In genomic region chr16:46853713-46854443, GRCh38 we compare ENCODE assay signal across 8 cellular contexts. TPM values are rescaled to one million over a fixed set of nuclear protein-coding genes. Genes with fewer than 3 reads are reported as not detected.
A peak's percentile ranks its signal among the peaks of the same experiment; 100 is the strongest.
DNase-seq lines count a peak whose midpoint lies in the region; ATAC-seq and TF ChIP-seq lines count a peak whose summit lies in the region.

No MANE protein-coding gene starts in this region.

- H2AFZ ChIP-seq in DND-41 (ENCODE audit: low read depth, low read length), result no peak overlapping the region

- no peaks in the 10 kb centered on the region for H3K9me3 ChIP-seq in DND-41 (ENCODE audit: insufficient read depth, low read length, severe bottlenecking)
- no peaks in the 10 kb centered on the region for H3K9me3 ChIP-seq in endodermal cell (ENCODE audit: control insufficient read depth, low read length)

- H3K27me3 ChIP-seq in DND-41 (ENCODE audit: insufficient read depth, low read length, poor library complexity) (no peaks in the 10 kb centered on the region), endodermal cell (ENCODE audit: control insufficient read depth, insufficient read depth, low read length, poor library complexity, severe bottlenecking) (no peaks in the 10 kb centered on the region)

- H3K27ac Mint-ChIP-seq in endodermal cell (peak overlapping the region; percentile 70), mesothelial cell of epicardium (peak overlapping the region; percentile 90)

- no peaks in the 10 kb centered on the region for H3K36me3 Mint-ChIP-seq in endodermal cell (ENCODE audit: low read depth)
- H3K36me3 Mint-ChIP-seq in mesothelial cell of epicardium, result no peaks in the 10 kb centered on the region

- H3K4me1 Mint-ChIP-seq in endodermal cell (peaks cover 12% of the 10 kb centered on the region), mesothelial cell of epicardium (peaks cover 59% of the 10 kb centered on the region)

- WGBS in endodermal cell (ENCODE audit: insufficient coverage in 1 of 2, insufficient read length in 1 of 2), 2 experiments, result 0 to 16% methylated on average over 4 to 5 of the region's 5 CpGs

- H3K4me3 Mint-ChIP-seq in endodermal cell (no peak overlapping the region), mesothelial cell of epicardium (no peak overlapping the region)

- no peaks in the 10 kb centered on the region for H3K4me1 ChIP-seq in DND-41 (ENCODE audit: insufficient read depth, low read length)
- H3K4me1 ChIP-seq in endodermal cell (ENCODE audit: control insufficient read depth, insufficient read depth, low read length), result no peaks in the 10 kb centered on the region

- no peaks in the 10 kb centered on the region for H3K27me3 Mint-ChIP-seq in endodermal cell (ENCODE audit: insufficient read depth)
- no peaks in the 10 kb centered on the region for H3K27me3 Mint-ChIP-seq in mesothelial cell of epicardium (ENCODE audit: low read depth)

- H3K27ac ChIP-seq in DND-41 (ENCODE audit: low read length) (no peak overlapping the region), endodermal cell (ENCODE audit: low read depth, low read length) (no peak overlapping the region)

- H3K9me3 Mint-ChIP-seq in endodermal cell, result no peaks in the 10 kb centered on the region
- H3K9me3 Mint-ChIP-seq in mesothelial cell of epicardium, result no peaks in the 10 kb centered on the region

- H3K4me3 ChIP-seq in DND-41 (ENCODE audit: low read depth in 1 of 2, low read length in 2 of 2) (no peak overlapping the region), endodermal cell (ENCODE audit: low read length) (no peak overlapping the region)

- DNase-seq in DND-41 (peak; percentile 40), NCI-H748 treated with DMSO at 0.1 percent for 48 hours (lab: John Stamatoyannopoulos, UW) (peak; percentile 15), endodermal cell (peak; percentile 96), mesothelial cell of epicardium (ENCODE audit: low spot score in 2 of 2, unreplicated experiment in 2 of 2) (peak; percentile 60 to 81)
- DNase-seq in activated CD8-positive, alpha-beta memory T cell treated with anti-CD3 and anti-CD28 coated beads for 48 hours (ENCODE audit: low read depth in 2 of 3, low spot score in 2 of 3), result peak in 2 of 3 experiments; percentile 14 to 29
- DNase-seq in stimulated activated CD8-positive, alpha-beta memory T cell treated with anti-CD3 and anti-CD28 coated beads, Interleukin-4, amount 100 ng/mL, for 24 hours (ENCODE audit: low read depth), result peak; percentile 49

- H3K36me3 ChIP-seq in DND-41 (ENCODE audit: insufficient read depth, low read length), result no peaks in the 10 kb centered on the region
- no peaks in the 10 kb centered on the region for H3K36me3 ChIP-seq in endodermal cell (ENCODE audit: control insufficient read depth, insufficient read depth, low read length)

- ATAC-seq in DND-41 (ENCODE audit: insufficient read depth, low read depth) (peak; percentile 62; the same call in 1 of the 3 replicates), HG02885 (IDR thresholded peaks at IDR 0.05; ENCODE audit: poor library complexity, unreplicated experiment) (peak; percentile 54), HG02938 (IDR thresholded peaks at IDR 0.05; ENCODE audit: unreplicated experiment) (no peak)

- H3K9ac ChIP-seq in DND-41 (ENCODE audit: low read depth, low read length), result no peak overlapping the region
- H3K9ac ChIP-seq in endodermal cell (ENCODE audit: extremely low read depth, low read length, poor library complexity, severe bottlenecking), result no peak overlapping the region

- H3K4me2 ChIP-seq in DND-41 (ENCODE audit: insufficient read depth, low read length), result no peak overlapping the region

- H4K20me1 ChIP-seq in DND-41 (ENCODE audit: insufficient read depth, low read length), result no peaks in the 10 kb centered on the region

- H3K79me2 ChIP-seq in DND-41 (ENCODE audit: insufficient read depth, low read length), result no peaks in the 10 kb centered on the region

- peak; percentile 64 for TF ChIP-seq CTCF in DND-41 (IDR thresholded peaks at IDR 0.05; ENCODE audit: borderline replicate concordance, extremely low read depth, low read length, poor library complexity, severe bottlenecking)
- TF ChIP-seq CTCF in endodermal cell (conservative IDR thresholded peaks at IDR 0.05), result peak; percentile 94
- peak; percentile 51 for TF ChIP-seq CTCF in mesothelial cell of epicardium (IDR thresholded peaks at IDR 0.05; ENCODE audit: unreplicated experiment)

RNA-seq across cellular contexts. Expression of gene C16orf87, which starts 22.9 kb away (rescaled TPM):
- 10 to 100 TPM; 20.6 to 22.7 TPM for total RNA-seq in endodermal cell
- polyA plus RNA-seq in endodermal cell (2013, experiment 1 of 2), result 28.8 TPM
- polyA plus RNA-seq in endodermal cell (2013, experiment 2 of 2), result 28.6 TPM
- 28.2 to 29.5 TPM (median 28.6 TPM) in 3 replicates for total RNA-seq in mesothelial cell of epicardium

RNA-seq across cellular contexts. Expression of gene GPT2, which starts 30.3 kb away (rescaled TPM):
- total RNA-seq in endodermal cell (10 to 100 TPM; 44.1 to 65.5 TPM), mesothelial cell of epicardium (28.0 to 35.0 TPM (median 30.6 TPM) in 3 replicates)
- polyA plus RNA-seq in endodermal cell (2013, experiment 1 of 2), result 38.0 TPM
- 30.3 TPM for polyA plus RNA-seq in endodermal cell (2013, experiment 2 of 2)

Comparison
In these comparisons a context has a peak if more than half of its experiments do, and no peak if none do; other contexts are left out.
1. DNase-seq: peak in every context shown above with its lines; median percentile 96 in endodermal cell; 70 in mesothelial cell of epicardium; 49 in stimulated activated CD8-positive, alpha-beta memory T cell treated with anti-CD3 and anti-CD28 coated beads, Interleukin-4, amount 100 ng/mL, for 24 hours; 40 in DND-41; 22 in activated CD8-positive, alpha-beta memory T cell treated with anti-CD3 and anti-CD28 coated beads for 48 hours; 15 in NCI-H748 treated with DMSO at 0.1 percent for 48 hours.